ENCODE assay signal across 11 cellular contexts in the genomic region with DNA sequence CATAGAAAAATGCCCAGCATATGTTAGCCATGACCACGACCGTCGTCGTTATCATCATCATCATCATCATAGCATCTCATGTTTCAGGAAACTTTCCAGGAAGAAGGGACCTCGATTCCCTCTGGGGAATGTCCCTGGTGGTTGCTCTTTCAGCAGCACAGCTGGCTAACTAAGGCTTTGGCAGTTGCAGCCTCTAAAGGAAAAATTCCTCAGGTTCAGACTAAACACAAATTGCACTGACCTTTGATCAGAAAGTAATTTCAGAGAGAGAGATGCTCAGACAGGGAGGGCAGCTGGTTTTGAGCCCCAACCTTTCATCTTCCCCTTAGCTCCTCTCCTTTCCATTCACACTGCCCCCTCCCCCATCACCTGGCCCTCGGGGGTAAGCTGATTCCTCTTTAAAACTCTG. TPM values are rescaled to one million over a fixed set of nuclear protein-coding genes. Genes with fewer than 3 reads are reported as not detected.
A peak's percentile ranks its signal among the peaks of the same experiment; 100 is the strongest.
DNase-seq lines count a peak whose midpoint lies in the region; ATAC-seq and TF ChIP-seq lines count a peak whose summit lies in the region.
"Had no signal": no experiment of that assay in that cellular context is flagged by ENCODE, and none has a peak within 500 bp of the region (broad histone marks: within the 10 kb centered on the region; RNA-seq: fewer than 3 reads in every experiment).

No MANE protein-coding gene starts in this region.

- H3K27ac Mint-ChIP-seq in Caco-2 (ENCODE audit: unreplicated experiment) (peak overlapping the region; percentile 89), nephron progenitor cell (no peak overlapping the region)
- H3K27ac Mint-ChIP-seq in naive thymus-derived CD8-positive, alpha-beta T cell: no peak overlapping the region
- H3K27ac Mint-ChIP-seq: activated CD4-positive, alpha-beta T cell treated with anti-CD3 and anti-CD28 coated beads for 36 hours had no signal

- H3K4me3 ChIP-seq in Caco-2 (ENCODE audit: low read depth, low read length) (no peak overlapping the region), Loucy (ENCODE audit: low read length, poor library complexity, severe bottlenecking) (peak overlapping the region; percentile 31), foreskin fibroblast (ENCODE audit: low read depth in 1 of 2, low read length in 2 of 2) (no peak overlapping the region)
- H3K4me3 ChIP-seq: SK-N-MC had no signal

- ATAC-seq in naive thymus-derived CD8-positive, alpha-beta T cell: no peak
- ATAC-seq in GM21576 (IDR thresholded peaks at IDR 0.05; ENCODE audit: unreplicated experiment): no peak
- ATAC-seq: activated CD4-positive, alpha-beta T cell treated with anti-CD3 and anti-CD28 coated beads for 36 hours had no signal

- peak overlapping the region; percentile 41 for H3K9ac ChIP-seq in Loucy (ENCODE audit: low read depth, low read length, poor library complexity, severe bottlenecking)

- H3K4me1 Mint-ChIP-seq in Caco-2 (ENCODE audit: low read depth, unreplicated experiment): peaks cover 26% of the 10 kb centered on the region
- H3K4me1 Mint-ChIP-seq in naive thymus-derived CD8-positive, alpha-beta T cell: peaks cover 0 to 5% (median 0%) of the 10 kb centered on the region in 4 donors
- H3K4me1 Mint-ChIP-seq in nephron progenitor cell: peaks cover 22% of the 10 kb centered on the region

- H3F3A ChIP-seq in Loucy (ENCODE audit: low read depth): no peaks in the 10 kb centered on the region

- no peaks in the 10 kb centered on the region for H3K27me3 Mint-ChIP-seq in Caco-2 (ENCODE audit: insufficient read depth, unreplicated experiment)
- peaks cover 0 to 9% (median 8%) of the 10 kb centered on the region in 5 donors for H3K27me3 Mint-ChIP-seq in naive thymus-derived CD8-positive, alpha-beta T cell
- peaks cover 17% of the 10 kb centered on the region for H3K27me3 Mint-ChIP-seq in nephron progenitor cell (ENCODE audit: low read depth, poor library complexity)

- DNase-seq in Caco-2 (peak; percentile 66 to 73), foreskin fibroblast (peak; percentile 18 to 38), nephron progenitor cell (no peak)
- no peak for DNase-seq in naive thymus-derived CD8-positive, alpha-beta T cell
- DNase-seq: activated CD4-positive, alpha-beta T cell treated with anti-CD3 and anti-CD28 coated beads for 36 hours; COR-L47; hypothalamus had no signal

- H4K20me1 ChIP-seq in Loucy (ENCODE audit: insufficient read depth, low read length, poor library complexity, severe bottlenecking): no peaks in the 10 kb centered on the region

- POLR2A ChIA-PET in Caco-2 (lab: Charles Lee): interaction anchor here (0.8 kb wide), 1 partner anchor 31 kb away, joined by 3 read pairs; a partner anchor contains a TSS
- POLR2A ChIA-PET in naive thymus-derived CD8-positive, alpha-beta T cell (lab: Charles Lee): no interaction called here

- peaks cover 1% of the 10 kb centered on the region for H3K36me3 Mint-ChIP-seq in Caco-2 (ENCODE audit: insufficient read depth, unreplicated experiment)
- no peaks in the 10 kb centered on the region for H3K36me3 Mint-ChIP-seq in naive thymus-derived CD8-positive, alpha-beta T cell
- H3K36me3 Mint-ChIP-seq in nephron progenitor cell (ENCODE audit: low read depth): no peaks in the 10 kb centered on the region

- CTCF ChIA-PET in Caco-2 (lab: Charles Lee): interaction anchor here (0.5 to 1.4 kb wide), 4 partner anchors 11 to 110 kb away, joined by 3 to 13 read pairs (median 6); no protein-coding TSS in a partner anchor

- H3K9me3 ChIP-seq in Caco-2 (no peaks in the 10 kb centered on the region), Loucy (ENCODE audit: insufficient read depth, low read depth, low read length) (no peaks in the 10 kb centered on the region)

- H3K79me2 ChIP-seq in Loucy (ENCODE audit: insufficient read depth, low read length): no peaks in the 10 kb centered on the region

- H3K9me2 ChIP-seq in Loucy (replicated peaks; ENCODE audit: low read depth, low read length): no peaks in the 10 kb centered on the region

- H3K36me3 ChIP-seq in Caco-2 (ENCODE audit: control insufficient read depth, insufficient read depth, low read length): no peaks in the 10 kb centered on the region
- H3K36me3 ChIP-seq in Loucy (ENCODE audit: insufficient read depth, low read length): no peaks in the 10 kb centered on the region

- TF ChIP-seq CTCF in Caco-2 (IDR thresholded peaks at IDR 0.05; ENCODE audit: insufficient read depth in 1 of 2, low read depth in 1 of 2, low read length in 1 of 2, severe bottlenecking in 1 of 2, unreplicated experiment in 1 of 2) (peak; percentile 8), Loucy (conservative IDR thresholded peaks at IDR 0.05; ENCODE audit: low read length) (no peak), foreskin fibroblast (IDR thresholded peaks at IDR 0.05; ENCODE audit: low read depth, low read length) (no peak), nephron progenitor cell (IDR thresholded peaks at IDR 0.05) (no peak)

- peaks cover 28% of the 10 kb centered on the region for H3K4me1 ChIP-seq in Caco-2
- peaks cover 17% of the 10 kb centered on the region for H3K4me1 ChIP-seq in Loucy (ENCODE audit: insufficient read depth, low read length, poor library complexity, severe bottlenecking)

- peak overlapping the region; percentile 56 for H3K4me2 ChIP-seq in Loucy (ENCODE audit: low read depth, low read length, poor library complexity, severe bottlenecking)

- H3K27me3 ChIP-seq in Caco-2 (replicated peaks; ENCODE audit: control insufficient read depth, insufficient read depth, low read length) (no peaks in the 10 kb centered on the region), Loucy (ENCODE audit: insufficient read depth, low read length, poor library complexity, severe bottlenecking) (no peaks in the 10 kb centered on the region)

- no TSS peak for BruUV-seq in Caco-2 (replicated peaks; lab: Mats Ljungman, UMichigan)

- H3K4me3 Mint-ChIP-seq in Caco-2 (ENCODE audit: unreplicated experiment) (peak overlapping the region; percentile 42), nephron progenitor cell (no peak overlapping the region)
- H3K4me3 Mint-ChIP-seq in naive thymus-derived CD8-positive, alpha-beta T cell: no peak overlapping the region
- H3K4me3 Mint-ChIP-seq: activated CD4-positive, alpha-beta T cell treated with anti-CD3 and anti-CD28 coated beads for 36 hours had no signal

- intact Hi-C loops in Caco-2 (cut with micrococcal nuclease; ENCODE audit: unreplicated experiment): loop anchor here (1.0 to 5.0 kb wide), 4 partner anchors 12 to 1452 kb away; a partner anchor contains a TSS

- H2AFZ ChIP-seq in Loucy (ENCODE audit: low read length): peak overlapping the region; percentile 80

- no peaks in the 10 kb centered on the region for H3K9me3 Mint-ChIP-seq in Caco-2 (ENCODE audit: unreplicated experiment)
- H3K9me3 Mint-ChIP-seq in naive thymus-derived CD8-positive, alpha-beta T cell: no peaks in the 10 kb centered on the region
- no peaks in the 10 kb centered on the region for H3K9me3 Mint-ChIP-seq in nephron progenitor cell

RNA-seq across cellular contexts. Expression of a gene that starts 5.6 kb away (rescaled TPM):
- 31.0 and 32.1 TPM in 2 replicates for total RNA-seq in Caco-2 (2022)
- 1 to 10 TPM; 1.0 to 1.4 TPM for total RNA-seq in naive thymus-derived CD8-positive, alpha-beta T cell
- polyA plus RNA-seq in naive thymus-derived CD8-positive, alpha-beta T cell: under 1 TPM in 2 of 3 donors, not detected in 1; 0.22 to 0.61 TPM

RNA-seq across cellular contexts. Expression of a gene that starts 12.7 kb away (rescaled TPM):
- 4.8 and 4.9 TPM in 2 replicates for total RNA-seq in Caco-2 (2022)
- total RNA-seq in naive thymus-derived CD8-positive, alpha-beta T cell: 1 to 10 TPM; 3.8 to 4.3 TPM
- polyA plus RNA-seq in naive thymus-derived CD8-positive, alpha-beta T cell: not detected
- total RNA-seq: dermis microvascular lymphatic vessel endothelial cell had no signal

RNA-seq across cellular contexts. Expression of a gene that starts 18.5 kb away (rescaled TPM):
- total RNA-seq in Caco-2 (2022): 75.3 and 82.0 TPM in 2 replicates
- 10 to 100 TPM; 41.7 to 45.1 TPM for total RNA-seq in naive thymus-derived CD8-positive, alpha-beta T cell
- polyA plus RNA-seq in naive thymus-derived CD8-positive, alpha-beta T cell: 10 to 100 TPM; 55.9 to 68.6 (median 66.4) TPM

RNA-seq across cellular contexts. Expression of a gene that starts 18.7 kb away (rescaled TPM):
- total RNA-seq in Caco-2 (2022): 70.0 and 77.9 TPM in 2 replicates
- 100 to 1,000 TPM; 130 to 141 TPM for total RNA-seq in naive thymus-derived CD8-positive, alpha-beta T cell
- 10 to 100 TPM; 18.1 to 19.9 (median 19.4) TPM for polyA plus RNA-seq in naive thymus-derived CD8-positive, alpha-beta T cell

RNA-seq across cellular contexts. Expression of a gene that starts 31.7 kb away (rescaled TPM):
- 22.4 and 23.7 TPM in 2 replicates for total RNA-seq in Caco-2 (2022)
- 10 to 100 TPM; 36.4 to 41.0 TPM for total RNA-seq in naive thymus-derived CD8-positive, alpha-beta T cell
- 10 to 100 TPM; 12.5 to 16.4 (median 14.5) TPM for polyA plus RNA-seq in naive thymus-derived CD8-positive, alpha-beta T cell

Comparison
In these comparisons a context has a peak if more than half of its experiments do, and no peak if none do; other contexts are left out.
1. DNase-seq: peak in Caco-2 (2 of 2) and foreskin fibroblast (2 of 2); none in naive thymus-derived CD8-positive, alpha-beta T cell (0 of 10) and nephron progenitor cell (single experiment).
2. CTCF ChIP-seq: peak in Caco-2 (2 of 2); none in Loucy (single experiment), foreskin fibroblast (single experiment) and nephron progenitor cell (single experiment).
3. RNA of a gene that starts 5.6 kb away (total RNA-seq): 31.0 to 32.1 TPM in Caco-2; 1.0 to 1.4 TPM in naive thymus-derived CD8-positive, alpha-beta T cell; every median in the first group is over 10 times any median in the second.